In the genomic region with DNA sequence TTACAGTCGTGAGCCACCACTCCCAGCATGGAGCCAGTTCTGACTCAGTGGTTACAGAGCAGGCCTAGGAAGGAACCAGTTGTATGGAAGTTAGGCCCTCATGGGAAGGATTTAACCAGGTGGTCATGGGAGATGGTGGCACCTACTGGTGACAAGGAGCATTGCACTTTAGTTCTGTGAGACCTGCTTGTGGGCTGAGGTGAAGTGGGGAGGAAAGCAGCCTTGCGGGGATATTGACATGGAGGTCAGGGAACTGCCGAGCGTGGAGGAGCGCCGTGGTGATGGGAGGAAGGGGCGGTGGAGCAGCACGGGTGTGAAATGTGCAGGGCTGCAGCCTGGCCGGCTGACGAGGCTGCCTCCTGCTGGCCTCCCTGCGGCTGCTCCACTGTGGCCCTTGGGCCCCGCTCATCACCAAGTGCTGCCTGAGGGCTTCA, we compare ENCODE assay signal across 8 cellular contexts.
A peak's percentile ranks its signal among the peaks of the same experiment; 100 is the strongest.
DNase-seq lines count a peak whose midpoint lies in the region; ATAC-seq and TF ChIP-seq lines count a peak whose summit lies in the region.

No MANE protein-coding gene starts in this region.

- H3K4me3 Mint-ChIP-seq in T-cell, result no peak overlapping the region

- no peaks in the 10 kb centered on the region for H3K9me3 Mint-ChIP-seq in T-cell

- peak; percentile 12 to 49 for DNase-seq in NCI-H526 (lab: John Stamatoyannopoulos, UW)
- DNase-seq in NCI-H526 treated with DMSO at 0.1 percent for 48 hours (lab: John Stamatoyannopoulos, UW), result no peak
- DNase-seq in KBM-7, result peak; percentile 77
- DNase-seq in T-cell, result peak in 23 of 34 experiments; percentile 5 to 45 (median 23)
- DNase-seq in breast epithelium (ENCODE audit: low spot score in 2 of 2), result no peak
- DNase-seq in right lobe of liver, result peak in 1 of 3 donors; percentile 46
- DNase-seq in transverse colon, result no peak
- no peak for DNase-seq in G401 (ENCODE audit: low spot score)

- peaks cover 2% of the 10 kb centered on the region for H3K36me3 Mint-ChIP-seq in T-cell

- no peaks in the 10 kb centered on the region for H3K36me3 ChIP-seq in breast epithelium
- no peaks in the 10 kb centered on the region for H3K36me3 ChIP-seq in right lobe of liver
- no peaks in the 10 kb centered on the region for H3K36me3 ChIP-seq in transverse colon

- CTCF ChIA-PET in T-cell (lab: Charles Lee), result interaction anchor here (0.7 to 1.6 kb wide), 9 partner anchors 10 to 672 kb away, joined by 3 to 7 read pairs (median 4); no protein-coding TSS in a partner anchor

- peak; percentile 45 to 63 (median 50) for ATAC-seq in T-cell (replicated peaks in 1 of 4)
- ATAC-seq in right lobe of liver, result peak; percentile 19 to 63 (median 32)

- H3K4me1 Mint-ChIP-seq in T-cell, result peaks cover 27 to 34% (median 33%) of the 10 kb centered on the region in 3 donors

- TF ChIP-seq CTCF in breast epithelium (IDR thresholded peaks at IDR 0.05) (peak; percentile 10 to 50 (median 43)), right lobe of liver (IDR thresholded peaks at IDR 0.05) (peak; percentile 54 to 68 (median 62)), transverse colon (IDR thresholded peaks at IDR 0.05) (peak; percentile 59 to 86 (median 68))

- intact Hi-C loops in breast epithelium (cut with DNase I; ENCODE audit: low total_unique reads) (no loop called here), right lobe of liver (cut with DNase I) (no loop called here), transverse colon (cut with DNase I; ENCODE audit: low total_unique reads) (loop anchor here (2.0 kb wide), 1 partner anchor 45 kb away; no protein-coding TSS in a partner anchor)

- POLR2A ChIA-PET in T-cell (lab: Charles Lee), result no interaction called here

- no peaks in the 10 kb centered on the region for H3K9me3 ChIP-seq in breast epithelium
- no peaks in the 10 kb centered on the region for H3K9me3 ChIP-seq in right lobe of liver
- no peaks in the 10 kb centered on the region for H3K9me3 ChIP-seq in transverse colon

- H3K27ac Mint-ChIP-seq in T-cell, result no peak overlapping the region

- no peaks in the 10 kb centered on the region for H3K27me3 Mint-ChIP-seq in T-cell

- no peak for TF ChIP-seq EP300 in transverse colon (IDR thresholded peaks at IDR 0.05; ENCODE audit: low read depth)

- no peak overlapping the region for H3K4me3 ChIP-seq in breast epithelium
- H3K4me3 ChIP-seq in right lobe of liver, result no peak overlapping the region
- H3K4me3 ChIP-seq in transverse colon, result no peak overlapping the region

- H3K4me1 ChIP-seq in breast epithelium (no peaks in the 10 kb centered on the region), right lobe of liver (peaks cover 0 to 28% (median 9%) of the 10 kb centered on the region in 4 donors), transverse colon (peaks cover 0 to 13% (median 0%) of the 10 kb centered on the region in 4 donors)

- in situ Hi-C loops in KBM-7 (cut with MboI; ENCODE audit: low pct_unique_long_range_greater_than_20kb, low sequenced_read_pairs), result no loop called here
- in situ Hi-C loops in transverse colon (cut with MboI; ENCODE audit: low pct_ligation_motif_present in 1 of 4, low pct_unique_long_range_greater_than_20kb in 1 of 4, low sequenced_read_pairs in 3 of 4), result no loop called here
- in situ Hi-C loops in G401 (cut with HindIII; ENCODE audit: low sequenced_read_pairs), result no loop called here

- 58% methylated on average over 5 of the region's 12 CpGs for WGBS in right lobe of liver (ENCODE audit: insufficient coverage, low coverage, low lambda C conversion rate, missing lambda C conversion rate)
- 71 to 85% methylated on average over 11 to 12 of the region's 12 CpGs for WGBS in transverse colon (ENCODE audit: low coverage in 1 of 2), 2 donors

- H3K27me3 ChIP-seq in breast epithelium, result no peaks in the 10 kb centered on the region
- no peaks in the 10 kb centered on the region for H3K27me3 ChIP-seq in right lobe of liver
- H3K27me3 ChIP-seq in transverse colon, result no peaks in the 10 kb centered on the region

- H3K27ac ChIP-seq in breast epithelium (no peak overlapping the region), right lobe of liver (no peak overlapping the region), transverse colon (no peak overlapping the region)

- TF ChIP-seq POLR2A in breast epithelium (IDR thresholded peaks at IDR 0.05), result no peak
- TF ChIP-seq POLR2A in right lobe of liver (IDR thresholded peaks at IDR 0.05), result no peak
- TF ChIP-seq POLR2A in transverse colon (IDR thresholded peaks at IDR 0.05), result no peak

Comparison
In these comparisons a context has a peak if more than half of its experiments do, and no peak if none do; other contexts are left out.
1. DNase-seq: peak in NCI-H526 (2 of 2), KBM-7 (single experiment) and T-cell (23 of 34); none in NCI-H526 treated with DMSO at 0.1 percent for 48 hours (single experiment), breast epithelium (0 of 2), transverse colon (single experiment) and G401 (single experiment).
2. Peak in every context shown above with its lines, with median percentiles within 50 percentile points of each other: CTCF ChIP-seq.